Comparison of ENCODE assay signal across 7 cellular contexts in genomic region chr7:90149428-90149827, GRCh38. TPM values are rescaled to one million over a fixed set of nuclear protein-coding genes. Genes with fewer than 3 reads are reported as not detected.
A peak's percentile ranks its signal among the peaks of the same experiment; 100 is the strongest.
DNase-seq lines count a peak whose midpoint lies in the region; FAIRE-seq and TF ChIP-seq lines count a peak whose summit lies in the region.
"Not testable (repeated sequence)": the region's sequence is repeated elsewhere in the genome, so short reads cannot be mapped to it uniquely, and the experiment has no call there.

No MANE protein-coding gene starts in this region.

- not testable (repeated sequence) for H3K4me1 ChIP-seq in Loucy (ENCODE audit: insufficient read depth, low read length, poor library complexity, severe bottlenecking); mesenchymal stem cell (ENCODE audit: control insufficient read depth, insufficient read depth, low read depth, low read length)

- not testable (repeated sequence) for H4K20me1 ChIP-seq in Loucy (ENCODE audit: insufficient read depth, low read length, poor library complexity, severe bottlenecking)

- FAIRE-seq in RCC 7860 (lab: Jason Lieb, UNC), result peak; percentile 21

- H3K18ac ChIP-seq in mesenchymal stem cell (ENCODE audit: low read depth in 1 of 2, low read length in 2 of 2), result not testable (repeated sequence)

- H3K9me3 ChIP-seq in Loucy (ENCODE audit: insufficient read depth, low read depth, low read length); mesenchymal stem cell (ENCODE audit: control insufficient read depth, low read length): not testable (repeated sequence)

- not testable (repeated sequence) for H3K4ac ChIP-seq in mesenchymal stem cell (ENCODE audit: low read depth in 1 of 2, low read length in 2 of 2)

- not testable (repeated sequence) for H3K14ac ChIP-seq in mesenchymal stem cell (ENCODE audit: low read length in 2 of 2)

- not testable (repeated sequence) for H3K9ac ChIP-seq in Loucy (ENCODE audit: low read depth, low read length, poor library complexity, severe bottlenecking); mesenchymal stem cell (ENCODE audit: low read length)

- H3K4me2 ChIP-seq in Loucy (ENCODE audit: low read depth, low read length, poor library complexity, severe bottlenecking); mesenchymal stem cell (ENCODE audit: low read length, poor library complexity, severe bottlenecking): not testable (repeated sequence)

- not testable (repeated sequence) for H2AK5ac ChIP-seq in mesenchymal stem cell (ENCODE audit: low read length, severe bottlenecking)

- peak; percentile 66 for DNase-seq in DMS53 (lab: John Stamatoyannopoulos, UW)
- peak; percentile 26 for DNase-seq in H4 (ENCODE audit: low spot score)
- DNase-seq in RCC 7860 (ENCODE audit: low spot score); epithelial cell of proximal tubule (ENCODE audit: low read depth): not testable (repeated sequence)
- DNase-seq in activated naive CD4-positive, alpha-beta T cell treated with Interleukin-2 at 50 U/mL for 16 hours, result peak; percentile 7
- peak; percentile 1 for DNase-seq in mesenchymal stem cell

- not testable (repeated sequence) for H3K9me2 ChIP-seq in Loucy (replicated peaks; ENCODE audit: low read depth, low read length)

- not testable (repeated sequence) for H3K36me3 ChIP-seq in Loucy (ENCODE audit: insufficient read depth, low read length); mesenchymal stem cell (ENCODE audit: control insufficient read depth in 1 of 2, insufficient read depth in 2 of 2, low read depth in 1 of 2, low read length in 2 of 2)

- not testable (repeated sequence) for H2BK15ac ChIP-seq in mesenchymal stem cell (ENCODE audit: low read depth, poor library complexity, severe bottlenecking)

- H2BK12ac ChIP-seq in mesenchymal stem cell (ENCODE audit: low read length in 2 of 2), result not testable (repeated sequence)

- not testable (repeated sequence) for H3K79me2 ChIP-seq in Loucy (ENCODE audit: insufficient read depth, low read length)

- not testable (repeated sequence) for H4K8ac ChIP-seq in mesenchymal stem cell (ENCODE audit: low read length)

- H3K4me3 ChIP-seq in Loucy (ENCODE audit: low read length, poor library complexity, severe bottlenecking); epithelial cell of proximal tubule (ENCODE audit: low read depth, low read length); mesenchymal stem cell (ENCODE audit: insufficient read depth in 1 of 2, low read depth in 1 of 2, low read length in 2 of 2): not testable (repeated sequence)

- H2BK5ac ChIP-seq in mesenchymal stem cell (ENCODE audit: low read depth, low read length, poor library complexity, severe bottlenecking), result not testable (repeated sequence)

- H4K91ac ChIP-seq in mesenchymal stem cell (ENCODE audit: low read length), result not testable (repeated sequence)

- TF ChIP-seq CTCF in Loucy (conservative IDR thresholded peaks at IDR 0.05; ENCODE audit: low read length) (peak; percentile 47), epithelial cell of proximal tubule (conservative IDR thresholded peaks at IDR 0.05; ENCODE audit: low read depth, low read length) (peak; percentile 61)

- not testable (repeated sequence) for H3K27ac ChIP-seq in mesenchymal stem cell (ENCODE audit: low read length, poor library complexity, severe bottlenecking)

- H3K27me3 ChIP-seq in Loucy (ENCODE audit: insufficient read depth, low read length, poor library complexity, severe bottlenecking); mesenchymal stem cell (ENCODE audit: control insufficient read depth in 1 of 2, insufficient read depth in 1 of 2, low read length in 2 of 2): not testable (repeated sequence)

- H2AFZ ChIP-seq in Loucy (ENCODE audit: low read length); mesenchymal stem cell (ENCODE audit: low read depth, low read length): not testable (repeated sequence)

- H3K23ac ChIP-seq in mesenchymal stem cell (ENCODE audit: low read length in 2 of 2), result not testable (repeated sequence)

- not testable (repeated sequence) for H2BK120ac ChIP-seq in mesenchymal stem cell (ENCODE audit: low read depth, low read length)

- H3F3A ChIP-seq in Loucy (ENCODE audit: low read depth), result not testable (repeated sequence)

- not testable (repeated sequence) for H3K79me1 ChIP-seq in mesenchymal stem cell (replicated peaks; ENCODE audit: low read length, poor library complexity, severe bottlenecking)

RNA-seq across cellular contexts. Expression of gene STEAP1, which starts 4.8 kb away (rescaled TPM):
- total RNA-seq in H4 (2014; rRNA removed; shearing (Covaris generic)), result 14.6 and 31.3 TPM in 2 replicates
- total RNA-seq in epithelial cell of proximal tubule, result 3.4 and 8.0 TPM in 2 replicates
- not detected for polyA plus RNA-seq in mesenchymal stem cell (2013, experiment 1 of 2)
- polyA plus RNA-seq in mesenchymal stem cell (2013, experiment 2 of 2), result 0.12 TPM
